ENCODE assay signal across 1 cellular context in the genomic region with DNA sequence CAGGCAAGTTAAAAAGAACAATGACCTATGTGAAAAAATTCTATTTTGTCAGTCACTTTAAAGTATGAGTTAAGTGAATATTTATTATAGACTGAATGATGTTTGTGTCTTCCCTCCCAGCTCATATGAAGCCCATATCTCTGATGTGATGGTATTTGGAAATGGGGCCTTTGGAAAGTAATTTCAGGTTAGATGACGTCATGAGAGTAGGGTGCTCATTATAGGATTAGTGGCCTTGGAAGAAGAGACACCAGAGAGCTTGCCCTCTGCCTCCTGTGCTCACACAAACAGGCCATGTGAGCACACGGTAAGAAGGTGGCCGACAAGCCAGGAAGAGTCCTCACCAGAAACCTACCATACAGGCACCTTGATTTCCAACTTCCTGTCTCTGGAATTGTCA.
TF ChIP-seq lines count a peak whose summit lies in the region.

No MANE protein-coding gene starts in this region.

TF ChIP-seq in GM23338, 12 proteins besides CTCF, POLR2A, EP300 and RAD21 (continued from another document):
- TF ChIP-seq, protein P1, sequence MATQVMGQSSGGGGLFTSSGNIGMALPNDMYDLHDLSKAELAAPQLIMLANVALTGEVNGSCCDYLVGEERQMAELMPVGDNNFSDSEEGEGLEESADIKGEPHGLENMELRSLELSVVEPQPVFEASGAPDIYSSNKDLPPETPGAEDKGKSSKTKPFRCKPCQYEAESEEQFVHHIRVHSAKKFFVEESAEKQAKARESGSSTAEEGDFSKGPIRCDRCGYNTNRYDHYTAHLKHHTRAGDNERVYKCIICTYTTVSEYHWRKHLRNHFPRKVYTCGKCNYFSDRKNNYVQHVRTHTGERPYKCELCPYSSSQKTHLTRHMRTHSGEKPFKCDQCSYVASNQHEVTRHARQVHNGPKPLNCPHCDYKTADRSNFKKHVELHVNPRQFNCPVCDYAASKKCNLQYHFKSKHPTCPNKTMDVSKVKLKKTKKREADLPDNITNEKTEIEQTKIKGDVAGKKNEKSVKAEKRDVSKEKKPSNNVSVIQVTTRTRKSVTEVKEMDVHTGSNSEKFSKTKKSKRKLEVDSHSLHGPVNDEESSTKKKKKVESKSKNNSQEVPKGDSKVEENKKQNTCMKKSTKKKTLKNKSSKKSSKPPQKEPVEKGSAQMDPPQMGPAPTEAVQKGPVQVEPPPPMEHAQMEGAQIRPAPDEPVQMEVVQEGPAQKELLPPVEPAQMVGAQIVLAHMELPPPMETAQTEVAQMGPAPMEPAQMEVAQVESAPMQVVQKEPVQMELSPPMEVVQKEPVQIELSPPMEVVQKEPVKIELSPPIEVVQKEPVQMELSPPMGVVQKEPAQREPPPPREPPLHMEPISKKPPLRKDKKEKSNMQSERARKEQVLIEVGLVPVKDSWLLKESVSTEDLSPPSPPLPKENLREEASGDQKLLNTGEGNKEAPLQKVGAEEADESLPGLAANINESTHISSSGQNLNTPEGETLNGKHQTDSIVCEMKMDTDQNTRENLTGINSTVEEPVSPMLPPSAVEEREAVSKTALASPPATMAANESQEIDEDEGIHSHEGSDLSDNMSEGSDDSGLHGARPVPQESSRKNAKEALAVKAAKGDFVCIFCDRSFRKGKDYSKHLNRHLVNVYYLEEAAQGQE (IDR thresholded peaks at IDR 0.05; ENCODE audit: unreplicated experiment): no peak
- TF ChIP-seq, protein P2, sequence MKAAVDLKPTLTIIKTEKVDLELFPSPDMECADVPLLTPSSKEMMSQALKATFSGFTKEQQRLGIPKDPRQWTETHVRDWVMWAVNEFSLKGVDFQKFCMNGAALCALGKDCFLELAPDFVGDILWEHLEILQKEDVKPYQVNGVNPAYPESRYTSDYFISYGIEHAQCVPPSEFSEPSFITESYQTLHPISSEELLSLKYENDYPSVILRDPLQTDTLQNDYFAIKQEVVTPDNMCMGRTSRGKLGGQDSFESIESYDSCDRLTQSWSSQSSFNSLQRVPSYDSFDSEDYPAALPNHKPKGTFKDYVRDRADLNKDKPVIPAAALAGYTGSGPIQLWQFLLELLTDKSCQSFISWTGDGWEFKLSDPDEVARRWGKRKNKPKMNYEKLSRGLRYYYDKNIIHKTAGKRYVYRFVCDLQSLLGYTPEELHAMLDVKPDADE (IDR thresholded peaks at IDR 0.05): no peak
- TF ChIP-seq CREB1 (CRISPR knock-in tag; IDR thresholded peaks at IDR 0.05; ENCODE audit: low read depth) (no peak), EZH2phosphoT487 (IDR thresholded peaks at IDR 0.05; ENCODE audit: unreplicated experiment) (no peak), JUNB (IDR thresholded peaks at IDR 0.05; ENCODE audit: unreplicated experiment) (no peak), STAT1 (IDR thresholded peaks at IDR 0.05; ENCODE audit: unreplicated experiment) (no peak)
